22 cellular contexts compared by ENCODE assay signal in the genomic region with DNA sequence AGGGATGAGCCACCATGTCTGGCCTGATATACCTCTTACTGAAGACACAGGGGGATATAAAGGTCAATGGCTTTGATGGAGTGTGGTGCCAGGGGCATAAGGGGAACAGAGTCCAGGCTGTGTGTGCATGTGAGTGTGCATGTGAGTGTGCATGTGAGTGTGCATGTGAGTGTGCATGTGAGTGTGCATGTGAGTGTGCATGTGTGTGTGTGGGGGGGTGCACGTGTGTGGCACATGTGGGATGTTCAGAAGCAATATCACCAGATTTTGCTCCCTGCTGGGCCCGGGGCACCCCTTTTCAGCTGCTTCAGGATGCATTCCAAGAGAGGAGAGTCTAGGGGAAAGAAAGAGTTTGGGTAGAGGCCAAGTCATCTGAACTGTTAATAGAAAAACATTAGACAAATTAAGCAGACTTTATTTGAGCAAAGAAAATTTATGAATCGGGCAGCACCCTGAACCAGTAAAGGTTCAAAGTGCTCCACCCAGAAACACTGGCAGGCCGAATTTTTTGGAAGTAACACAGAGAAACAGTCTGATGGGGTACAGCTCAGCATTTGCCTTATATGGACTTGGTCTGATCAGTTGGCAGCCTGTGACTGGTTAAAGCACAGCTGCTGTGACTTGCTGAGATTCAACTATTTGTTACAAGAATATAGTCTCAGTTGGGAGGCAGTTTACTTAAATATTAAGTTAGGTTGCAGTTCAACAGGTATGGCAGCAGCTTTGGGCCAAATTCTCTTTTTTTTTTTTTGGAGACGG. TPM values are rescaled to one million over a fixed set of nuclear protein-coding genes. Genes with fewer than 3 reads are reported as not detected.
DNase-seq lines count a peak whose midpoint lies in the region; ATAC-seq, FAIRE-seq and TF ChIP-seq lines count a peak whose summit lies in the region.
"Had no signal": no experiment of that assay in that cellular context is flagged by ENCODE, and none has a peak within 500 bp of the region (broad histone marks: within the 10 kb centered on the region; RNA-seq: fewer than 3 reads in every experiment).

No MANE protein-coding gene starts in this region.

- H3K4me3 Mint-ChIP-seq in mesothelial cell of epicardium: no peak overlapping the region
- H3K4me3 Mint-ChIP-seq: CD8-positive, alpha-beta T cell had no signal

- TF ChIP-seq EP300 in GM12878 (IDR thresholded peaks at IDR 0.05; ENCODE audit: borderline replicate concordance in 1 of 2, control insufficient read depth in 1 of 2, low read depth in 2 of 2, low read length in 2 of 2): no peak

- H3K79me2 ChIP-seq in GM12878 (ENCODE audit: control insufficient read depth, insufficient read depth, low read length) (no peaks in the 10 kb centered on the region), trophoblast cell (ENCODE audit: control insufficient read depth, insufficient read depth, low read length, poor library complexity) (no peaks in the 10 kb centered on the region)

- no peaks in the 10 kb centered on the region for H4K20me1 ChIP-seq in GM12878 (ENCODE audit: control insufficient read depth, insufficient read depth)
- H4K20me1 ChIP-seq: BLaER1 treated with 17β-estradiol and CSF1 and Interleukin-3, amounts not matched to agents 10 nM and 100 nM had no signal

- H3K27ac Mint-ChIP-seq in mesothelial cell of epicardium: no peak overlapping the region
- H3K27ac Mint-ChIP-seq: CD8-positive, alpha-beta T cell had no signal

- no peaks in the 10 kb centered on the region for H3K79me1 ChIP-seq in trophoblast cell (ENCODE audit: low read length)

- no TSS peak for BruUV-seq in GM12878 (replicated peaks; lab: Mats Ljungman, UMichigan)

- H3K9me3 Mint-ChIP-seq in mesothelial cell of epicardium: no peaks in the 10 kb centered on the region
- H3K9me3 Mint-ChIP-seq: CD8-positive, alpha-beta T cell had no signal

- in situ Hi-C loops in GM12878 (cut with MboI): no loop called here

- POLR2A ChIA-PET in GM12878 (lab: Charles Lee): no interaction called here

- no peak overlapping the region for H3K9ac ChIP-seq in GM12878 (ENCODE audit: control insufficient read depth, insufficient read depth, low read length)
- no peak overlapping the region for H3K9ac ChIP-seq in trophoblast cell (ENCODE audit: low read length)
- H3K9ac ChIP-seq: BLaER1 treated with 17β-estradiol and CSF1 and Interleukin-3, amounts not matched to agents 10 nM and 100 nM; SK-N-SH had no signal

- WGBS in GM12878 (ENCODE audit: insufficient coverage, insufficient replicate concordance, low lambda C conversion rate, missing lambda C conversion rate): 39% methylated on average over 5 of the region's 5 CpGs
- WGBS in trophoblast cell (ENCODE audit: extremely low coverage, insufficient coverage, insufficient read length): no CpG with 5 or more reads among the region's 5 CpGs

- no peak overlapping the region for H3K14ac ChIP-seq in trophoblast cell (ENCODE audit: low read length)

- no peak overlapping the region for H2BK5ac ChIP-seq in trophoblast cell (ENCODE audit: low read depth, low read length, poor library complexity)

- no peak overlapping the region for H2AK5ac ChIP-seq in trophoblast cell (ENCODE audit: low read length)

- no peak for ATAC-seq in GM12878
- ATAC-seq: CD8-positive, alpha-beta T cell had no signal

- H3K4me3 ChIP-seq in GM12878 (no peak overlapping the region), trophoblast cell (ENCODE audit: low read depth, low read length) (peak overlapping the region; percentile 25), vagina (no peak overlapping the region)
- H3K4me3 ChIP-seq: BLaER1 treated with 17β-estradiol and CSF1 and Interleukin-3, amounts not matched to agents 10 nM and 100 nM; PC-9 had no signal

- intact Hi-C loops in GM12878 (cut with micrococcal nuclease; ENCODE audit: unreplicated experiment): no loop called here
- intact Hi-C loops in vagina (cut with DNase I): no loop called here

- H2BK120ac ChIP-seq in trophoblast cell (ENCODE audit: insufficient read depth, low read length, poor library complexity): no peak overlapping the region

- H4K91ac ChIP-seq in trophoblast cell (ENCODE audit: low read depth, low read length): no peak overlapping the region

- TF ChIP-seq POLR2A in GM12878 (IDR thresholded peaks at IDR 0.05; ENCODE audit: low read depth, low read length): no peak
- no peak for TF ChIP-seq POLR2A in vagina (IDR thresholded peaks at IDR 0.05)

- no peaks in the 10 kb centered on the region for H3K27me3 Mint-ChIP-seq in mesothelial cell of epicardium (ENCODE audit: low read depth)

- RAD21 ChIA-PET in GM12878 (lab: Charles Lee; ENCODE audit: unreplicated experiment): no interaction called here

- SMC1A ChIA-PET in GM12878 (lab: Charles Lee; ENCODE audit: uncharacterized antibody, unreplicated experiment): no interaction called here

- H3K27ac ChIP-seq in GM12878 (ENCODE audit: control insufficient read depth, insufficient read depth) (no peak overlapping the region), trophoblast cell (ENCODE audit: low read depth, low read length) (no peak overlapping the region), vagina (no peak overlapping the region)
- H3K27ac ChIP-seq: 22Rv1; BLaER1 treated with 17β-estradiol and CSF1 and Interleukin-3, amounts not matched to agents 10 nM and 100 nM; PC-9 had no signal

- no peak overlapping the region for H4K8ac ChIP-seq in trophoblast cell (ENCODE audit: low read depth, low read length)

- peak; percentile 26 for FAIRE-seq in GM19239 (lab: Jason Lieb, UNC)
- FAIRE-seq in GM12878 (lab: Jason Lieb, UNC): no peak
- FAIRE-seq: GM12892 had no signal

- H3K9me3 ChIP-seq in GM12878 (replicated peaks; ENCODE audit: control insufficient read depth, insufficient read depth, low read length) (no peaks in the 10 kb centered on the region), trophoblast cell (ENCODE audit: insufficient read depth, low read depth, low read length) (peaks cover 4% of the 10 kb centered on the region), vagina (no peaks in the 10 kb centered on the region)
- H3K9me3 ChIP-seq: SK-N-SH had no signal

- no peak overlapping the region for H4K12ac ChIP-seq in trophoblast cell (ENCODE audit: low read depth, low read length)

- DNase-seq in GM19239 (ENCODE audit: insufficient read length, low spot score) (no peak), GM12878 (ENCODE audit: low read depth, low spot score) (no peak), trophoblast cell (no peak), vagina (ENCODE audit: extremely low spot score in 2 of 2) (no peak), mesothelial cell of epicardium (ENCODE audit: low spot score in 2 of 2, unreplicated experiment in 2 of 2) (no peak)
- no peak for DNase-seq in central memory CD4-positive, alpha-beta T cell
- DNase-seq: CD8-positive, alpha-beta T cell; DMS153; H7; KG1; NCI-H1092; NCI-H1436; NCI-H1930; NCI-H2227 treated with DMSO at 0.1 percent for 48 hours; NCI-H510A; PC-9; SIG-M5; SK-N-SH had no signal

- no peaks in the 10 kb centered on the region for H3K4me1 ChIP-seq in GM12878 (ENCODE audit: control insufficient read depth, insufficient read depth, low read length)
- no peaks in the 10 kb centered on the region for H3K4me1 ChIP-seq in trophoblast cell (ENCODE audit: control insufficient read depth in 1 of 2, insufficient read depth in 2 of 2, low read length in 2 of 2)
- no peaks in the 10 kb centered on the region for H3K4me1 ChIP-seq in vagina

- H3K4ac ChIP-seq in trophoblast cell (ENCODE audit: low read depth, low read length): no peak overlapping the region

- CTCF ChIA-PET in GM12878 (lab: Yijun Ruan, JAX): no interaction called here

- no peaks in the 10 kb centered on the region for H3K4me1 Mint-ChIP-seq in mesothelial cell of epicardium

- H3K27me3 ChIP-seq in GM12878 (replicated peaks in 1 of 2; ENCODE audit: control insufficient read depth in 2 of 2, insufficient read depth in 2 of 2, low read length in 1 of 2) (no peaks in the 10 kb centered on the region), trophoblast cell (ENCODE audit: insufficient read depth, low read length) (no peaks in the 10 kb centered on the region), vagina (no peaks in the 10 kb centered on the region)
- H3K27me3 ChIP-seq: BLaER1 treated with 17β-estradiol and CSF1 and Interleukin-3, amounts not matched to agents 10 nM and 100 nM had no signal

- no peaks in the 10 kb centered on the region for H3K36me3 Mint-ChIP-seq in mesothelial cell of epicardium
- H3K36me3 Mint-ChIP-seq: CD8-positive, alpha-beta T cell had no signal

- TF ChIP-seq CTCF in GM12878 (IDR thresholded peaks at IDR 0.05 in 2 of 3, conservative IDR thresholded peaks at IDR 0.05 in 1 of 3; ENCODE audit: control insufficient read depth in 2 of 3, extremely low read depth in 1 of 3, insufficient read depth in 1 of 3, low read depth in 3 of 3, low read length in 3 of 3): no peak
- TF ChIP-seq CTCF in vagina (IDR thresholded peaks at IDR 0.05): no peak
- no peak for TF ChIP-seq CTCF in mesothelial cell of epicardium (IDR thresholded peaks at IDR 0.05; ENCODE audit: unreplicated experiment)

- no peak for TF ChIP-seq RAD21 in GM12878 (IDR thresholded peaks at IDR 0.05; ENCODE audit: insufficient read depth, low read depth, low read length)

- H3K23ac ChIP-seq in trophoblast cell (ENCODE audit: low read length): no peak overlapping the region

- H3K4me2 ChIP-seq in GM12878 (ENCODE audit: control insufficient read depth, insufficient read depth): no peak overlapping the region
- no peak overlapping the region for H3K4me2 ChIP-seq in trophoblast cell (ENCODE audit: low read length)
- H3K4me2 ChIP-seq: BLaER1 treated with 17β-estradiol and CSF1 and Interleukin-3, amounts not matched to agents 10 nM and 100 nM; PC-9; SK-N-SH had no signal

- no peaks in the 10 kb centered on the region for H3K36me3 ChIP-seq in GM12878 (ENCODE audit: control insufficient read depth in 2 of 2, insufficient read depth in 2 of 2, low read length in 1 of 2)
- no peaks in the 10 kb centered on the region for H3K36me3 ChIP-seq in trophoblast cell (ENCODE audit: control insufficient read depth in 1 of 2, insufficient read depth in 2 of 2, low read length in 2 of 2)
- no peaks in the 10 kb centered on the region for H3K36me3 ChIP-seq in vagina

- no peak overlapping the region for H3K18ac ChIP-seq in trophoblast cell (ENCODE audit: low read length)

- H2AFZ ChIP-seq in GM12878 (ENCODE audit: control insufficient read depth, low read depth, low read length) (no peak overlapping the region), trophoblast cell (ENCODE audit: insufficient read depth, low read length, poor library complexity) (no peak overlapping the region)
- H2AFZ ChIP-seq: PC-9 had no signal

- no peak overlapping the region for H2BK12ac ChIP-seq in trophoblast cell (ENCODE audit: low read length)

RNA-seq across cellular contexts. Expression of a gene that starts 9.7 kb away (rescaled TPM):
- total RNA-seq in GM12878 (2013; cell fraction: nucleolus; rRNA removed): 0.29 and 0.44 TPM in 2 replicates
- 0.23 TPM in 1 of 2 replicates, not detected in the other for total RNA-seq in GM12878 (2014; rRNA removed)
- 0.04 TPM in 1 of 2 replicates, not detected in the other for total RNA-seq in GM12878 (2014; rRNA removed; fragmentation: Illumina TruSeq; extraction: Trizol)
- 0.19 TPM in 1 of 2 replicates, not detected in the other for total RNA-seq in GM12878 (2021)
- polyA plus RNA-seq in GM12878 (2011; ENCODE audit: low read depth): not detected
- polyA plus RNA-seq in GM12878 (2011; rRNA removed): not detected in 2 replicates
- 0.03 TPM in 1 of 2 replicates, not detected in the other for polyA plus RNA-seq in GM12878 (2011; cell fraction: cytosol; rRNA removed)
- 0.13 and 0.16 TPM in 2 replicates for polyA plus RNA-seq in GM12878 (2011; cell fraction: nucleus; rRNA removed)
- 0.07 and 0.08 TPM in 2 replicates for polyA plus RNA-seq in GM12878 (2012)
- not detected in 2 replicates for polyA plus RNA-seq in GM12878 (2014; fragmentation: Illumina TruSeq; extraction: Trizol)
- not detected for polyA plus RNA-seq in GM12878 (2014; fragmentation: Nextera tagmentation; extraction: Ambion mirVana)
- 0.05 and 0.08 TPM in 2 replicates for polyA plus RNA-seq in GM12878 (2014; rRNA removed)
- polyA plus RNA-seq in GM12878 (2016; fragmentation: Nextera tagmentation; extraction: Ambion mirVana): under 1 TPM in 1 of 2 experiments, not detected in 1; 0.43 TPM
- polyA minus RNA-seq in GM12878 (2011; rRNA and poly(A)+ RNA removed): not detected in 2 replicates
- not detected in 2 replicates for polyA minus RNA-seq in GM12878 (2011; cell fraction: cytosol; rRNA and poly(A)+ RNA removed)
- polyA minus RNA-seq in GM12878 (2011; cell fraction: nucleus; rRNA and poly(A)+ RNA removed): 0.19 TPM in 1 of 2 replicates, not detected in the other
- polyA plus RNA-seq in trophoblast cell (2013): 0.06 and 0.07 TPM in 2 replicates
- not detected for total RNA-seq in vagina
- 0.40 to 0.50 TPM (median 0.49 TPM) in 3 replicates for total RNA-seq in mesothelial cell of epicardium
- total RNA-seq: CD8-positive, alpha-beta T cell; G401 had no signal

RNA-seq across cellular contexts. Expression of a gene that starts 29.8 kb away (rescaled TPM):
- total RNA-seq in GM12878 (2013; cell fraction: nucleolus; rRNA removed): 26.3 and 27.2 TPM in 2 replicates
- 5.9 and 7.4 TPM in 2 replicates for total RNA-seq in GM12878 (2014; rRNA removed)
- 4.3 TPM in 2 replicates for total RNA-seq in GM12878 (2014; rRNA removed; fragmentation: Illumina TruSeq; extraction: Trizol)
- total RNA-seq in GM12878 (2021): 5.6 and 5.9 TPM in 2 replicates
- 3.7 TPM for polyA plus RNA-seq in GM12878 (2011; ENCODE audit: low read depth)
- polyA plus RNA-seq in GM12878 (2011; rRNA removed): 4.4 and 5.4 TPM in 2 replicates
- polyA plus RNA-seq in GM12878 (2011; cell fraction: cytosol; rRNA removed): 10.1 and 14.2 TPM in 2 replicates
- polyA plus RNA-seq in GM12878 (2011; cell fraction: nucleus; rRNA removed): 8.9 and 10.1 TPM in 2 replicates
- 4.5 and 5.1 TPM in 2 replicates for polyA plus RNA-seq in GM12878 (2012)
- polyA plus RNA-seq in GM12878 (2014; fragmentation: Illumina TruSeq; extraction: Trizol): 5.3 and 6.9 TPM in 2 replicates
- polyA plus RNA-seq in GM12878 (2014; fragmentation: Nextera tagmentation; extraction: Ambion mirVana): 1 to 10 TPM; 1.2 TPM
- 5.2 and 9.1 TPM in 2 replicates for polyA plus RNA-seq in GM12878 (2014; rRNA removed)
- polyA plus RNA-seq in GM12878 (2016; fragmentation: Nextera tagmentation; extraction: Ambion mirVana): 1 to 10 TPM; 6.4 to 6.5 TPM
- 9.6 and 21.1 TPM in 2 replicates for polyA minus RNA-seq in GM12878 (2011; rRNA and poly(A)+ RNA removed)
- polyA minus RNA-seq in GM12878 (2011; cell fraction: cytosol; rRNA and poly(A)+ RNA removed): 2.7 and 5.7 TPM in 2 replicates
- 4.1 and 5.0 TPM in 2 replicates for polyA minus RNA-seq in GM12878 (2011; cell fraction: nucleus; rRNA and poly(A)+ RNA removed)
- 3.9 and 4.0 TPM in 2 replicates for polyA plus RNA-seq in trophoblast cell (2013)
- 6.9 TPM for total RNA-seq in vagina
- 9.2 to 13.0 TPM (median 10.8 TPM) in 3 replicates for total RNA-seq in mesothelial cell of epicardium

RNA-seq across cellular contexts. Expression of a gene that starts 31.0 kb away (rescaled TPM):
- 1.9 and 3.4 TPM in 2 replicates for total RNA-seq in GM12878 (2013; cell fraction: nucleolus; rRNA removed)
- total RNA-seq in GM12878 (2014; rRNA removed): 1.1 and 2.5 TPM in 2 replicates
- 0.64 and 0.67 TPM in 2 replicates for total RNA-seq in GM12878 (2014; rRNA removed; fragmentation: Illumina TruSeq; extraction: Trizol)
- 1.9 and 2.5 TPM in 2 replicates for total RNA-seq in GM12878 (2021)
- 0.52 TPM for polyA plus RNA-seq in GM12878 (2011; ENCODE audit: low read depth)
- 0.20 and 0.29 TPM in 2 replicates for polyA plus RNA-seq in GM12878 (2011; rRNA removed)
- polyA plus RNA-seq in GM12878 (2011; cell fraction: cytosol; rRNA removed): 0.25 and 0.43 TPM in 2 replicates
- polyA plus RNA-seq in GM12878 (2011; cell fraction: nucleus; rRNA removed): 0.45 and 0.51 TPM in 2 replicates
- polyA plus RNA-seq in GM12878 (2012): 0.66 and 0.94 TPM in 2 replicates
- 0.48 and 0.57 TPM in 2 replicates for polyA plus RNA-seq in GM12878 (2014; fragmentation: Illumina TruSeq; extraction: Trizol)
- under 1 TPM; 0.14 to 0.18 TPM for polyA plus RNA-seq in GM12878 (2014; fragmentation: Nextera tagmentation; extraction: Ambion mirVana)
- polyA plus RNA-seq in GM12878 (2014; rRNA removed): 1.3 and 1.6 TPM in 2 replicates
- polyA plus RNA-seq in GM12878 (2016; fragmentation: Nextera tagmentation; extraction: Ambion mirVana): under 1 TPM; 0.28 to 0.46 TPM
- 0.57 and 0.66 TPM in 2 replicates for polyA minus RNA-seq in GM12878 (2011; rRNA and poly(A)+ RNA removed)
- polyA minus RNA-seq in GM12878 (2011; cell fraction: cytosol; rRNA and poly(A)+ RNA removed): 0.10 and 0.40 TPM in 2 replicates
- polyA minus RNA-seq in GM12878 (2011; cell fraction: nucleus; rRNA and poly(A)+ RNA removed): 0.24 and 0.48 TPM in 2 replicates
- polyA plus RNA-seq in trophoblast cell (2013): 0.61 and 0.66 TPM in 2 replicates
- total RNA-seq in vagina: 0.25 TPM
- 1.9 to 2.4 TPM (median 2.1 TPM) in 3 replicates for total RNA-seq in mesothelial cell of epicardium
- total RNA-seq: CD8-positive, alpha-beta T cell; G401 had no signal

RNA-seq across cellular contexts. Expression of a gene that starts 40.0 kb away (rescaled TPM):
- 68.6 and 74.4 TPM in 2 replicates for total RNA-seq in GM12878 (2013; cell fraction: nucleolus; rRNA removed)
- total RNA-seq in GM12878 (2014; rRNA removed) (61.9 and 69.8 TPM in 2 replicates), GM12878 (2014; rRNA removed; fragmentation: Illumina TruSeq; extraction: Trizol) (69.9 and 70.7 TPM in 2 replicates), GM12878 (2021) (102 and 106 TPM in 2 replicates), vagina (86.4 TPM), mesothelial cell of epicardium (71.9 to 75.6 TPM (median 74.9 TPM) in 3 replicates)
- 71.7 TPM for polyA plus RNA-seq in GM12878 (2011; ENCODE audit: low read depth)
- polyA plus RNA-seq in GM12878 (2011; rRNA removed) (119 and 151 TPM in 2 replicates), GM12878 (2014; fragmentation: Illumina TruSeq; extraction: Trizol) (108 and 137 TPM in 2 replicates), GM12878 (2014; fragmentation: Nextera tagmentation; extraction: Ambion mirVana) (100 to 1,000 TPM; 358 to 359 TPM), GM12878 (2014; rRNA removed) (122 and 137 TPM in 2 replicates), GM12878 (2016; fragmentation: Nextera tagmentation; extraction: Ambion mirVana) (100 to 1,000 TPM; 260 to 266 TPM)
- 58.7 and 78.4 TPM in 2 replicates for polyA plus RNA-seq in GM12878 (2011; cell fraction: cytosol; rRNA removed)
- 65.7 and 69.1 TPM in 2 replicates for polyA plus RNA-seq in GM12878 (2011; cell fraction: nucleus; rRNA removed)
- polyA plus RNA-seq in GM12878 (2012): 123 and 162 TPM in 2 replicates
- 30.8 and 41.5 TPM in 2 replicates for polyA minus RNA-seq in GM12878 (2011; rRNA and poly(A)+ RNA removed)
- 11.5 and 15.1 TPM in 2 replicates for polyA minus RNA-seq in GM12878 (2011; cell fraction: cytosol; rRNA and poly(A)+ RNA removed)
- 16.2 and 21.0 TPM in 2 replicates for polyA minus RNA-seq in GM12878 (2011; cell fraction: nucleus; rRNA and poly(A)+ RNA removed)
- 79.2 and 79.9 TPM in 2 replicates for polyA plus RNA-seq in trophoblast cell (2013)
